ENCODE assay signal across 17 cellular contexts in the genomic region with DNA sequence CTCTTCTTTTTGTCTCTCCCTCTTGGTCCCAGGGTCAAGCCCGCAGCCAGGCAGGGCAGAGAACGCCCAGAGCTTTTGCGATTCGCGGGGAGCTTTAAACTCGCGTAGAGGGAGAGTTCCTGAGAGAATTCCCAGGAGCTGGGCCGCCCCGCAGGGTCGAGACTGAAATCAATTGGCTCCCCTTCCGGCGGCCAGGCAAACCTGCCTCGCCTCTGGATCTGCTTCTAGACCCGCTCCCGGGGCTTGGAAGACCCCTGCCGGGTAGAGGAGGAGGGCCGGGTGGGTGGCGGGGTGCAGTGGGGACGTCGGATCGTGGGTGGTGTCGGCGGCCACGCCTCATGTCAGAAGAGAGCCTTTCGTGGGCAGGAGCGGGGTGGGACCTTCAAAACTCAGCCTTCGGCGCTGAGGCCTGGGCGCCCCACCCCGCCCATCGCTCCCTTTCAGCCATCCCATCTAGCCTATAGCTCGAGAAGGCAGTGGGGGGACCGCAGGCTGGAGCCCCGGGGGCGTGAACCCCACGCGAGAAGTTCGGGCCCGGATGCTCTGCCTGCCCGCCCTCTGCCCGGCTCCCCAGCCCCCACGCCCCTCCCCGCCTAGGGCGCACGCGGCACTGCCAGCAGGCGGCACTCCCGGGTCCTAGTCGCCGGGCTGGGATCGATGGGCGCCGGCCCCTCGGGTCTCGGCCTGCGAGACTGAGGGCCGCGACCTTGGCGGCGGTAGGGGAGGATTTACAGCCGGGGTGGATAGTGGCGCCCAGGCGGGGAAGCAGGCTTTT. TPM values are rescaled to one million over a fixed set of nuclear protein-coding genes. Genes with fewer than 3 reads are reported as not detected.
DNase-seq lines count a peak whose midpoint lies in the region; ATAC-seq and TF ChIP-seq lines count a peak whose summit lies in the region.
"Had no signal": no experiment of that assay in that cellular context is flagged by ENCODE, and none has a peak within 500 bp of the region (broad histone marks: within the 10 kb centered on the region; RNA-seq: fewer than 3 reads in every experiment).

No MANE protein-coding gene starts in this region.

- H3K79me1 ChIP-seq in mesenchymal stem cell (replicated peaks; ENCODE audit: low read length, poor library complexity, severe bottlenecking) = no peaks in the 10 kb centered on the region

- no peak overlapping the region for H2BK12ac ChIP-seq in mesenchymal stem cell (ENCODE audit: low read length in 2 of 2)

- H3K27ac ChIP-seq in endodermal cell (ENCODE audit: low read depth, low read length) = no peak overlapping the region
- no peak overlapping the region for H3K27ac ChIP-seq in mesenchymal stem cell (ENCODE audit: low read length, poor library complexity, severe bottlenecking)
- peak overlapping the region; percentile 84 to 99 for H3K27ac ChIP-seq in thoracic aorta
- no peak overlapping the region for H3K27ac ChIP-seq in body of pancreas
- H3K27ac ChIP-seq: heart right ventricle, skin epidermis, tibial nerve had no signal

- H3K36me3 Mint-ChIP-seq in activated CD4-positive, alpha-beta T cell treated with anti-CD3 and anti-CD28 coated beads for 36 hours (ENCODE audit: low read depth) = no peaks in the 10 kb centered on the region
- no peaks in the 10 kb centered on the region for H3K36me3 Mint-ChIP-seq in endodermal cell (ENCODE audit: low read depth)

- H3K27me3 ChIP-seq in endodermal cell (ENCODE audit: control insufficient read depth, insufficient read depth, low read length, poor library complexity, severe bottlenecking) = peaks cover 100% of the 10 kb centered on the region
- H3K27me3 ChIP-seq in mesenchymal stem cell (ENCODE audit: control insufficient read depth in 1 of 2, insufficient read depth in 1 of 2, low read length in 2 of 2) = peaks cover 42 to 92% of the 10 kb centered on the region in 2 experiments
- H3K27me3 ChIP-seq in thoracic aorta (replicated peaks; ENCODE audit: insufficient read depth) = no peaks in the 10 kb centered on the region
- H3K27me3 ChIP-seq in body of pancreas = peaks cover 0 to 61% of the 10 kb centered on the region in 2 donors

- H3K23ac ChIP-seq in mesenchymal stem cell (ENCODE audit: low read length in 2 of 2) = no peak overlapping the region

- H3K36me3 ChIP-seq in endodermal cell (ENCODE audit: control insufficient read depth, insufficient read depth, low read length) (no peaks in the 10 kb centered on the region), mesenchymal stem cell (ENCODE audit: control insufficient read depth in 1 of 2, insufficient read depth in 2 of 2, low read depth in 1 of 2, low read length in 2 of 2) (no peaks in the 10 kb centered on the region), thoracic aorta (no peaks in the 10 kb centered on the region), body of pancreas (replicated peaks in 1 of 2; ENCODE audit: insufficient read depth in 1 of 2, low read depth in 2 of 2) (no peaks in the 10 kb centered on the region)
- H3K36me3 ChIP-seq: heart right ventricle, MG63, tibial nerve had no signal

- ATAC-seq in activated CD4-positive, alpha-beta T cell treated with anti-CD3 and anti-CD28 coated beads for 36 hours = no peak
- ATAC-seq in thoracic aorta (ENCODE audit: insufficient number of reproducible peaks, low FRiP score, low read depth) = no peak
- no peak for ATAC-seq in body of pancreas
- ATAC-seq: heart right ventricle had no signal

- H3K9me3 ChIP-seq in endodermal cell (ENCODE audit: control insufficient read depth, low read length) = no peaks in the 10 kb centered on the region
- H3K9me3 ChIP-seq in mesenchymal stem cell (ENCODE audit: control insufficient read depth, low read length) = no peaks in the 10 kb centered on the region
- no peaks in the 10 kb centered on the region for H3K9me3 ChIP-seq in thoracic aorta
- no peaks in the 10 kb centered on the region for H3K9me3 ChIP-seq in body of pancreas
- H3K9me3 ChIP-seq: heart right ventricle, MG63, tibial nerve had no signal

- H3K4me1 Mint-ChIP-seq in activated CD4-positive, alpha-beta T cell treated with anti-CD3 and anti-CD28 coated beads for 36 hours = peaks cover 13% of the 10 kb centered on the region
- H3K4me1 Mint-ChIP-seq in endodermal cell = peaks cover 30% of the 10 kb centered on the region

- no peak overlapping the region for H4K91ac ChIP-seq in mesenchymal stem cell (ENCODE audit: low read length)

- no peak for DNase-seq in activated CD4-positive, alpha-beta T cell treated with anti-CD3 and anti-CD28 coated beads for 36 hours
- no peak for DNase-seq in activated CD4-positive, alpha-beta T cell treated with anti-CD3 and anti-CD28 coated beads for 4 hours
- DNase-seq in endodermal cell (peak; percentile 85), mesenchymal stem cell (no peak), thoracic aorta (ENCODE audit: low spot score) (no peak), GM10248 (ENCODE audit: extremely low spot score) (no peak), body of pancreas (no peak), H4 (ENCODE audit: low spot score) (no peak)
- DNase-seq: 8988T; activated CD4-positive, alpha-beta T cell treated with anti-CD3 and anti-CD28 coated beads, Interleukin-2, amount 10 ng/mL, durations not matched to agents 24 days and 14 days; heart right ventricle; MG63; NCI-H2227 treated with DMSO at 0.1 percent for 48 hours; SW 1271 had no signal

- H2BK120ac ChIP-seq in mesenchymal stem cell (ENCODE audit: low read depth, low read length) = no peak overlapping the region

- no peak overlapping the region for H2AK5ac ChIP-seq in mesenchymal stem cell (ENCODE audit: low read length, severe bottlenecking)

- intact Hi-C loops in activated CD4-positive, alpha-beta T cell treated with anti-CD3 and anti-CD28 coated beads for 36 hours (cut with DNase I, micrococcal nuclease) = loop anchor here (5.0 to 10.0 kb wide), 4 partner anchors 58 to 1020 kb away; a partner anchor contains a TSS
- intact Hi-C loops in body of pancreas (cut with DNase I) = no loop called here

- H2BK15ac ChIP-seq in mesenchymal stem cell (ENCODE audit: low read depth, poor library complexity, severe bottlenecking) = no peak overlapping the region

- H2AFZ ChIP-seq in mesenchymal stem cell (ENCODE audit: low read depth, low read length) = no peak overlapping the region

- H3K4ac ChIP-seq in mesenchymal stem cell (ENCODE audit: low read depth in 1 of 2, low read length in 2 of 2) = no peak overlapping the region

- peak overlapping the region; percentile 11 for H3K4me2 ChIP-seq in mesenchymal stem cell (ENCODE audit: low read length, poor library complexity, severe bottlenecking)

- peaks cover 69% of the 10 kb centered on the region for H3K27me3 Mint-ChIP-seq in activated CD4-positive, alpha-beta T cell treated with anti-CD3 and anti-CD28 coated beads for 36 hours
- H3K27me3 Mint-ChIP-seq in endodermal cell (ENCODE audit: insufficient read depth) = peaks cover 95% of the 10 kb centered on the region

- TF ChIP-seq POLR2A in body of pancreas (IDR thresholded peaks at IDR 0.05) = no peak

- no peak overlapping the region for H4K8ac ChIP-seq in mesenchymal stem cell (ENCODE audit: low read length)

- no peaks in the 10 kb centered on the region for H3K9me3 Mint-ChIP-seq in activated CD4-positive, alpha-beta T cell treated with anti-CD3 and anti-CD28 coated beads for 36 hours (ENCODE audit: low read depth)
- H3K9me3 Mint-ChIP-seq in endodermal cell = no peaks in the 10 kb centered on the region

- H3K9ac ChIP-seq in endodermal cell (ENCODE audit: extremely low read depth, low read length, poor library complexity, severe bottlenecking) (no peak overlapping the region), mesenchymal stem cell (ENCODE audit: low read length) (no peak overlapping the region)

- peak; percentile 80 for TF ChIP-seq CTCF in endodermal cell (conservative IDR thresholded peaks at IDR 0.05)
- peak; percentile 63 for TF ChIP-seq CTCF in thoracic aorta (IDR thresholded peaks at IDR 0.05)
- TF ChIP-seq CTCF in GM10248 (IDR thresholded peaks at IDR 0.05; ENCODE audit: control extremely low read depth, extremely low read depth, low read depth, missing control alignments) = no peak
- no peak for TF ChIP-seq CTCF in body of pancreas (IDR thresholded peaks at IDR 0.05)

- CTCF ChIA-PET in activated CD4-positive, alpha-beta T cell treated with anti-CD3 and anti-CD28 coated beads for 36 hours (lab: Charles Lee) = no interaction called here
- CTCF ChIA-PET in GM10248 (lab: Yijun Ruan, JAX) = no interaction called here

- H3K27ac Mint-ChIP-seq in activated CD4-positive, alpha-beta T cell treated with anti-CD3 and anti-CD28 coated beads for 36 hours = no peak overlapping the region
- H3K27ac Mint-ChIP-seq in endodermal cell = no peak overlapping the region

- H3K18ac ChIP-seq in mesenchymal stem cell (ENCODE audit: low read depth in 1 of 2, low read length in 2 of 2) = no peak overlapping the region

- POLR2A ChIA-PET in activated CD4-positive, alpha-beta T cell treated with anti-CD3 and anti-CD28 coated beads for 36 hours (lab: Charles Lee) = no interaction called here
- POLR2A ChIA-PET in GM10248 (lab: Yijun Ruan, JAX) = no interaction called here

- no peak overlapping the region for H2BK5ac ChIP-seq in mesenchymal stem cell (ENCODE audit: low read depth, low read length, poor library complexity, severe bottlenecking)

- 1 to 3% methylated on average over 8 to 63 of the region's 63 CpGs for WGBS in endodermal cell (ENCODE audit: insufficient coverage in 1 of 2, insufficient read length in 1 of 2), 2 experiments
- 4% methylated on average over 42 of the region's 63 CpGs for WGBS in mesenchymal stem cell
- WGBS in body of pancreas, 2 donors = 14 to 16% methylated on average over 19 to 61 of the region's 63 CpGs

- no peak overlapping the region for H3K14ac ChIP-seq in mesenchymal stem cell (ENCODE audit: low read length in 2 of 2)

- H3K4me1 ChIP-seq in endodermal cell (ENCODE audit: control insufficient read depth, insufficient read depth, low read length) (peaks cover 4% of the 10 kb centered on the region), mesenchymal stem cell (ENCODE audit: control insufficient read depth, insufficient read depth, low read depth, low read length) (peaks cover 29% of the 10 kb centered on the region), thoracic aorta (ENCODE audit: control insufficient read depth in 1 of 2, low read depth in 2 of 2) (peaks cover 0 to 18% of the 10 kb centered on the region in 2 donors), body of pancreas (peaks cover 29% of the 10 kb centered on the region)

- H3K4me3 ChIP-seq in endodermal cell (ENCODE audit: low read length) (peak overlapping the region; percentile 65), mesenchymal stem cell (ENCODE audit: insufficient read depth in 1 of 2, low read depth in 1 of 2, low read length in 2 of 2) (no peak overlapping the region), thoracic aorta (peak overlapping the region; percentile 93), body of pancreas (no peak overlapping the region)
- H3K4me3 ChIP-seq: MG63, skin epidermis had no signal

- peak overlapping the region; percentile 10 for H3K4me3 Mint-ChIP-seq in activated CD4-positive, alpha-beta T cell treated with anti-CD3 and anti-CD28 coated beads for 36 hours
- H3K4me3 Mint-ChIP-seq in endodermal cell = peak overlapping the region; percentile 45
- H3K4me3 Mint-ChIP-seq: activated CD4-positive, alpha-beta T cell treated with anti-CD3 and anti-CD28 coated beads, Interleukin-2, amount 10 ng/mL, durations not matched to agents 24 days and 14 days had no signal

RNA-seq across cellular contexts. Expression of a gene that starts 6.1 kb away (rescaled TPM):
- not detected for total RNA-seq in activated CD4-positive, alpha-beta T cell treated with anti-CD3 and anti-CD28 coated beads for 36 hours
- total RNA-seq in endodermal cell (under 1 TPM; 0.13 to 0.66 TPM), thoracic aorta (10 to 100 TPM; 37.9 to 44.8 TPM), body of pancreas (10 to 100 TPM in 1 of 2 donors, under 1 TPM in 1; 0.33 to 14.8 TPM)
- 0.43 TPM for polyA plus RNA-seq in endodermal cell (2013, experiment 1 of 2)
- 0.33 TPM for polyA plus RNA-seq in endodermal cell (2013, experiment 2 of 2)
- 0.21 TPM for polyA plus RNA-seq in mesenchymal stem cell (2013, experiment 1 of 2)
- polyA plus RNA-seq in mesenchymal stem cell (2013, experiment 2 of 2) = 0.15 TPM
- total RNA-seq in H4 (2014; rRNA removed; shearing (Covaris generic)) = 0.04 TPM in 1 of 2 replicates, not detected in the other
- total RNA-seq: activated CD4-positive, alpha-beta T cell treated with anti-CD3 and anti-CD28 coated beads, Interleukin-2, amount 10 ng/mL, durations not matched to agents 24 days and 14 days had no signal

RNA-seq across cellular contexts. Expression of a gene that starts 58.6 kb away (rescaled TPM):
- not detected for total RNA-seq in activated CD4-positive, alpha-beta T cell treated with anti-CD3 and anti-CD28 coated beads for 36 hours
- 10 to 100 TPM; 25.7 to 36.4 TPM for total RNA-seq in endodermal cell
- 7.3 TPM for polyA plus RNA-seq in endodermal cell (2013, experiment 1 of 2)
- polyA plus RNA-seq in endodermal cell (2013, experiment 2 of 2) = 8.8 TPM
- polyA plus RNA-seq in mesenchymal stem cell (2013, experiment 1 of 2) = 51.4 TPM
- polyA plus RNA-seq in mesenchymal stem cell (2013, experiment 2 of 2) = 54.3 TPM
- 10 to 100 TPM; 37.6 to 78.0 TPM for total RNA-seq in thoracic aorta
- total RNA-seq in body of pancreas = 10 to 100 TPM in 1 of 2 donors, 1 to 10 TPM in 1; 9.6 to 31.0 TPM
- total RNA-seq in H4 (2014; rRNA removed; shearing (Covaris generic)) = 78.4 and 84.2 TPM in 2 replicates
- total RNA-seq: activated CD4-positive, alpha-beta T cell treated with anti-CD3 and anti-CD28 coated beads, Interleukin-2, amount 10 ng/mL, durations not matched to agents 24 days and 14 days; OCI-LY7 had no signal

Comparison
In these comparisons a context has a peak if more than half of its experiments do, and no peak if none do; other contexts are left out.
1. H3K27ac ChIP-seq: peak in thoracic aorta (2 of 2); none in endodermal cell (single experiment), mesenchymal stem cell (single experiment) and body of pancreas (0 of 4).
2. H3K4me3 ChIP-seq: peak in endodermal cell (single experiment) and thoracic aorta (single experiment); none in mesenchymal stem cell (0 of 2) and body of pancreas (0 of 2).
3. CTCF ChIP-seq: peak in endodermal cell (single experiment) and thoracic aorta (single experiment); none in GM10248 (single experiment) and body of pancreas (0 of 7).
4. RNA of a gene that starts 58.6 kb away (total RNA-seq): 78.4 to 84.2 TPM in H4, 37.6 to 78.0 TPM in thoracic aorta, 25.7 to 36.4 TPM in endodermal cell and 9.6 to 31.0 TPM in body of pancreas; not detected in activated CD4-positive, alpha-beta T cell treated with anti-CD3 and anti-CD28 coated beads for 36 hours; every median in the first group is over 10 times any median in the second.